In genomic region chr20:49916146-49917002, GRCh38 we compare ENCODE assay signal across 1 cellular context.
TF ChIP-seq lines count a peak whose summit lies in the region.

No MANE protein-coding gene starts in this region.

TF ChIP-seq in HepG2, 621 proteins besides CTCF, POLR2A, EP300 and RAD21 (continued from another document and continues in another):
- TF ChIP-seq KLF12 (CRISPR knock-in tag; IDR thresholded peaks at IDR 0.05; ENCODE audit: borderline replicate concordance) = no peak; the same call in 1 of the 2 replicates
- TF ChIP-seq YEATS2 (CRISPR knock-in tag; IDR thresholded peaks at IDR 0.05; ENCODE audit: borderline replicate concordance) = peak; percentile 20; the same call in 1 of the 2 replicates
- no peak for TF ChIP-seq ZNF562 (CRISPR knock-in tag; IDR thresholded peaks at IDR 0.05; ENCODE audit: borderline replicate concordance)
- peak; percentile 99 for TF ChIP-seq HNF4A (CRISPR knock-in tag; IDR thresholded peaks at IDR 0.05)
- peak; percentile 88 for TF ChIP-seq ZNF12 (CRISPR knock-in tag; IDR thresholded peaks at IDR 0.05)
- TF ChIP-seq MAX (IDR thresholded peaks at IDR 0.05) = peak; percentile 81
- TF ChIP-seq ZHX2 (IDR thresholded peaks at IDR 0.05; ENCODE audit: low read depth) = peak; percentile 59; the same call in 1 of the 2 replicates
- no peak; the same call in 1 of the 2 replicates for TF ChIP-seq ZHX2 (CRISPR knock-in tag; IDR thresholded peaks at IDR 0.05; ENCODE audit: borderline replicate concordance)
- TF ChIP-seq ZBED4 (CRISPR knock-in tag; IDR thresholded peaks at IDR 0.05; ENCODE audit: borderline replicate concordance) = peak; percentile 66
- TF ChIP-seq FOXA1 (IDR thresholded peaks at IDR 0.05) = peak; percentile 74
- peak; percentile 98 for TF ChIP-seq FOXA1 (CRISPR knock-in tag; IDR thresholded peaks at IDR 0.05)
- TF ChIP-seq NRL (CRISPR knock-in tag; IDR thresholded peaks at IDR 0.05; ENCODE audit: borderline replicate concordance) = no peak
- no peak for TF ChIP-seq LRRFIP1 (CRISPR knock-in tag; conservative IDR thresholded peaks at IDR 0.05)
- TF ChIP-seq TOE1 (CRISPR knock-in tag; IDR thresholded peaks at IDR 0.05) = 0 out of 2 replicates have a peak, but pooled peaks have one; percentile 37
- no peak for TF ChIP-seq ZNF784 (CRISPR knock-in tag; IDR thresholded peaks at IDR 0.05; ENCODE audit: borderline replicate concordance)
- TF ChIP-seq ARID5B (CRISPR knock-in tag; IDR thresholded peaks at IDR 0.05) = peak; percentile 94
- TF ChIP-seq ZNF558 (CRISPR knock-in tag; IDR thresholded peaks at IDR 0.05; ENCODE audit: borderline replicate concordance) = no peak
- peak; percentile 30; the same call in 1 of the 2 replicates for TF ChIP-seq ELF1 (CRISPR knock-in tag; IDR thresholded peaks at IDR 0.05)
- TF ChIP-seq ZNF484 (CRISPR knock-in tag; IDR thresholded peaks at IDR 0.05; ENCODE audit: borderline replicate concordance, low read depth) = no peak
- peak; percentile 96 for TF ChIP-seq ZNF276 (CRISPR knock-in tag; IDR thresholded peaks at IDR 0.05; ENCODE audit: low read depth)
- peak; percentile 47 for TF ChIP-seq ZNF883 (CRISPR knock-in tag; IDR thresholded peaks at IDR 0.05; ENCODE audit: not compliant biosample characterization)
- no peak; the same call in 1 of the 2 replicates for TF ChIP-seq SP4 (CRISPR knock-in tag; IDR thresholded peaks at IDR 0.05)
- TF ChIP-seq IRF2 (CRISPR knock-in tag; IDR thresholded peaks at IDR 0.05) = peak; percentile 98
- no peak for TF ChIP-seq ZNF282 (IDR thresholded peaks at IDR 0.05; ENCODE audit: partially characterized antibody)
- no peak for TF ChIP-seq KDM2A (CRISPR knock-in tag; IDR thresholded peaks at IDR 0.05; ENCODE audit: borderline replicate concordance, low read depth)
- TF ChIP-seq ARHGAP35 (CRISPR knock-in tag; IDR thresholded peaks at IDR 0.05; ENCODE audit: borderline replicate concordance) = no peak
- TF ChIP-seq ZNF451 (CRISPR knock-in tag; IDR thresholded peaks at IDR 0.05) = no peak
- TF ChIP-seq SP140L (CRISPR knock-in tag; IDR thresholded peaks at IDR 0.05; ENCODE audit: borderline replicate concordance) = 0 out of 2 replicates have a peak, but pooled peaks have one; percentile 73
- no peak for TF ChIP-seq ZNF180 (CRISPR knock-in tag; IDR thresholded peaks at IDR 0.05; ENCODE audit: borderline replicate concordance, low read depth)
- TF ChIP-seq ZFP82 (CRISPR knock-in tag; IDR thresholded peaks at IDR 0.05; ENCODE audit: borderline replicate concordance) = no peak
- TF ChIP-seq ZNF10 (CRISPR knock-in tag; IDR thresholded peaks at IDR 0.05; ENCODE audit: borderline replicate concordance, low read depth) = no peak
- no peak for TF ChIP-seq ZNF773 (CRISPR knock-in tag; IDR thresholded peaks at IDR 0.05; ENCODE audit: borderline replicate concordance)
- no peak for TF ChIP-seq ZNF616 (CRISPR knock-in tag; IDR thresholded peaks at IDR 0.05; ENCODE audit: low read depth)
- no peak for TF ChIP-seq SSRP1 (CRISPR knock-in tag; IDR thresholded peaks at IDR 0.05)
- peak; percentile 36; the same call in 1 of the 2 replicates for TF ChIP-seq BRF2 (CRISPR knock-in tag; IDR thresholded peaks at IDR 0.05)
- peak; percentile 93 for TF ChIP-seq ZNF644 (CRISPR knock-in tag; IDR thresholded peaks at IDR 0.05; ENCODE audit: low read depth)
- TF ChIP-seq CAMTA2 (CRISPR knock-in tag; IDR thresholded peaks at IDR 0.05; ENCODE audit: borderline replicate concordance) = no peak
- peak; percentile 94 for TF ChIP-seq SOX5 (CRISPR knock-in tag; IDR thresholded peaks at IDR 0.05; ENCODE audit: borderline replicate concordance)
- TF ChIP-seq TEF (CRISPR knock-in tag; IDR thresholded peaks at IDR 0.05) = no peak
- TF ChIP-seq STAG1 (CRISPR knock-in tag; IDR thresholded peaks at IDR 0.05) = peak; percentile 32
